In genomic region chr6:7341989-7342742, GRCh38 we compare ENCODE assay signal across 13 cellular contexts. TPM values are rescaled to one million over a fixed set of nuclear protein-coding genes. Genes with fewer than 3 reads are reported as not detected.
DNase-seq lines count a peak whose midpoint lies in the region; ATAC-seq, FAIRE-seq and TF ChIP-seq lines count a peak whose summit lies in the region.
"Had no signal": no experiment of that assay in that cellular context is flagged by ENCODE, and none has a peak within 500 bp of the region (broad histone marks: within the 10 kb centered on the region; RNA-seq: fewer than 3 reads in every experiment).

No MANE protein-coding gene starts in this region.

- H3K27ac ChIP-seq in K562 (ENCODE audit: extremely low read depth, low read depth, low read length) (no peak overlapping the region), Peyer's patch (no peak overlapping the region)
- H3K27ac ChIP-seq: adrenal gland, vagina had no signal

- H3K9me1 ChIP-seq in K562 (ENCODE audit: control insufficient read depth, insufficient read depth, low read length) = no peaks in the 10 kb centered on the region

- FAIRE-seq in K562 (lab: Jason Lieb, UNC) = no peak
- FAIRE-seq: H54 had no signal

- no peak for TF ChIP-seq EP300 in K562 (IDR thresholded peaks at IDR 0.05; ENCODE audit: low read length)

- intact Hi-C loops in K562 (cut with micrococcal nuclease) (no loop called here), lower leg skin (cut with DNase I; ENCODE audit: low total_unique reads) (no loop called here)

- no peaks in the 10 kb centered on the region for H3K36me3 ChIP-seq in K562 (ENCODE audit: control insufficient read depth, insufficient read depth, low read length)
- no peaks in the 10 kb centered on the region for H3K36me3 ChIP-seq in Peyer's patch
- H3K36me3 ChIP-seq: adrenal gland, vagina had no signal

- peak overlapping the region in 1 of 2 experiments; percentile 67; a peak in 2 of 4 replicates for H3K9ac ChIP-seq in K562 (ENCODE audit: insufficient read depth in 1 of 2, low read depth in 2 of 2, low read length in 2 of 2)

- no peaks in the 10 kb centered on the region for H4K20me1 ChIP-seq in K562 (replicated peaks; ENCODE audit: control insufficient read depth, insufficient read depth, low read length)

- POLR2A ChIA-PET in K562 (lab: Yijun Ruan, JAX) = interaction anchor here (0.6 to 1.4 kb wide), 3 partner anchors 12 to 260 kb away, joined by 3 to 7 read pairs (median 3); no protein-coding TSS in a partner anchor

- peaks cover 3 to 8% of the 10 kb centered on the region in 2 experiments; a peak in 4 of 5 replicates for H3K4me1 ChIP-seq in K562 (replicated peaks in 1 of 2; ENCODE audit: control insufficient read depth in 2 of 2, insufficient read depth in 2 of 2, low read length in 2 of 2)
- no peaks in the 10 kb centered on the region for H3K4me1 ChIP-seq in Peyer's patch
- H3K4me1 ChIP-seq: adrenal gland, vagina had no signal

- 34% methylated on average over 9 of the region's 9 CpGs for WGBS in K562 (ENCODE audit: insufficient coverage, low coverage, missing lambda C conversion rate)
- WGBS in lower leg skin, 2 donors = 80 to 81% methylated on average over 8 to 9 of the region's 9 CpGs

- H3K27me3 ChIP-seq in K562 (ENCODE audit: control insufficient read depth in 2 of 2, insufficient read depth in 2 of 2, low read length in 2 of 2) = no peaks in the 10 kb centered on the region
- H3K27me3 ChIP-seq in Peyer's patch = no peaks in the 10 kb centered on the region
- H3K27me3 ChIP-seq: vagina had no signal

- no TSS peak for BruUV-seq in K562 (replicated peaks; lab: Mats Ljungman, UMichigan)

- no peak overlapping the region for H2AFZ ChIP-seq in K562 (ENCODE audit: low read depth, low read length)

- ATAC-seq in GM18909 (IDR thresholded peaks at IDR 0.05; ENCODE audit: poor library complexity, unreplicated experiment) (peak; percentile 63), K562 (no peak; the same call in 2 of the 3 replicates), HG03108 (IDR thresholded peaks at IDR 0.05; ENCODE audit: unreplicated experiment) (no peak)

- H3K79me2 ChIP-seq in K562 (ENCODE audit: control insufficient read depth, insufficient read depth, low read length) = no peaks in the 10 kb centered on the region

- no peak overlapping the region for H3K4me2 ChIP-seq in K562 (ENCODE audit: insufficient read depth, low read length)

- CTCF ChIA-PET in K562 (lab: Yijun Ruan, JAX; ENCODE audit: low intra/inter-chr PET ratio) = no interaction called here

- H3K36me3 Mint-ChIP-seq in T-helper 2 cell treated with Interferon-gamma antibody and Interleukin-4, amounts not matched to agents 5 μg/mL and 100 μg/mL, for 36 hours (ENCODE audit: low read depth) = no peaks in the 10 kb centered on the region

- TF ChIP-seq RAD21 in K562 (CRISPR knock-in tag; conservative IDR thresholded peaks at IDR 0.05 in 1 of 2, IDR thresholded peaks at IDR 0.05 in 1 of 2) = no peak

- H3K27me3 Mint-ChIP-seq in T-helper 2 cell treated with Interferon-gamma antibody and Interleukin-4, amounts not matched to agents 5 μg/mL and 100 μg/mL, for 36 hours (ENCODE audit: low read depth) = peaks cover 21% of the 10 kb centered on the region

- TF ChIP-seq CTCF in K562 (IDR thresholded peaks at IDR 0.05 in 2 of 3, conservative IDR thresholded peaks at IDR 0.05 in 1 of 3; ENCODE audit: insufficient read depth in 2 of 3, low read depth in 1 of 3, low read length in 3 of 3) = no peak
- TF ChIP-seq CTCF in lower leg skin (IDR thresholded peaks at IDR 0.05) = no peak
- no peak for TF ChIP-seq CTCF in Peyer's patch (IDR thresholded peaks at IDR 0.05)

- peaks cover 2% of the 10 kb centered on the region for H3K9me3 ChIP-seq in K562 (replicated peaks; ENCODE audit: control insufficient read depth, insufficient read depth, low read depth, low read length)
- no peaks in the 10 kb centered on the region for H3K9me3 ChIP-seq in Peyer's patch
- H3K9me3 ChIP-seq: adrenal gland, vagina had no signal

- H3K4me3 ChIP-seq in K562 (no peak overlapping the region), lower leg skin (ENCODE audit: low read depth, poor library complexity, severe bottlenecking) (no peak overlapping the region), Peyer's patch (no peak overlapping the region)
- H3K4me3 ChIP-seq: adrenal gland, vagina had no signal

- no peak overlapping the region for H3K27ac Mint-ChIP-seq in T-helper 2 cell treated with Interferon-gamma antibody and Interleukin-4, amounts not matched to agents 5 μg/mL and 100 μg/mL, for 36 hours

- in situ Hi-C loops in K562 (cut with MboI) = loop anchor here (5.0 kb wide), 1 partner anchor 60 kb away; no protein-coding TSS in a partner anchor

- peak; percentile 32 for DNase-seq in AG20443 (ENCODE audit: low spot score)
- peak; percentile 58 for DNase-seq in M059J (ENCODE audit: low read depth)
- DNase-seq in K562 (ENCODE audit: extremely low read depth in 1 of 4, low spot score in 3 of 4) = peak in 3 of 4 experiments; percentile 24 to 28 (median 27)
- no peak for DNase-seq in lower leg skin (ENCODE audit: low spot score in 2 of 2)
- no peak for DNase-seq in Peyer's patch
- no peak for DNase-seq in T-helper 2 cell treated with Interferon-gamma antibody and Interleukin-4, amounts not matched to agents 5 μg/mL and 100 μg/mL, for 36 hours (ENCODE audit: low spot score)
- DNase-seq: DMS153; stimulated activated CD4-positive, alpha-beta T cell treated with anti-CD3 and anti-CD28 coated beads, Interleukin-4, amount 100 ng/mL, for 1 hour had no signal

- no peak overlapping the region for H3K4me3 Mint-ChIP-seq in T-helper 2 cell treated with Interferon-gamma antibody and Interleukin-4, amounts not matched to agents 5 μg/mL and 100 μg/mL, for 36 hours

- H3K4me1 Mint-ChIP-seq in T-helper 2 cell treated with Interferon-gamma antibody and Interleukin-4, amounts not matched to agents 5 μg/mL and 100 μg/mL, for 36 hours (ENCODE audit: low read depth) = peaks cover 1% of the 10 kb centered on the region

- no peaks in the 10 kb centered on the region for H3K9me3 Mint-ChIP-seq in T-helper 2 cell treated with Interferon-gamma antibody and Interleukin-4, amounts not matched to agents 5 μg/mL and 100 μg/mL, for 36 hours

- no peak for TF ChIP-seq POLR2A in K562 (conservative IDR thresholded peaks at IDR 0.05)
- no peak for TF ChIP-seq POLR2A in lower leg skin (IDR thresholded peaks at IDR 0.05)
- TF ChIP-seq POLR2A in Peyer's patch (IDR thresholded peaks at IDR 0.05) = no peak

RNA-seq across cellular contexts. Expression of gene SSR1, which starts 29.2 kb away (rescaled TPM):
- total RNA-seq in M059J (2014; rRNA removed; shearing (Covaris generic)) = 230 and 284 TPM in 2 replicates
- 114 and 205 TPM in 2 replicates for total RNA-seq in K562 (2011; cell fraction: chromatin; rRNA removed; ENCODE audit: low replicate concordance)
- 79.2 and 86.9 TPM in 2 replicates for total RNA-seq in K562 (2011; cell fraction: nucleolus; rRNA removed)
- total RNA-seq in K562 (2011; cell fraction: nucleoplasm; rRNA removed) = 142 and 219 TPM in 2 replicates
- total RNA-seq in K562 (2014; rRNA removed) (75.7 and 87.7 TPM in 2 replicates), K562 (2014; rRNA removed; fragmentation: Illumina TruSeq; extraction: Trizol) (129 and 148 TPM in 2 replicates), K562 (2015; rRNA removed; fragmentation: Illumina TruSeq; extraction: Trizol) (94.0 and 97.4 TPM in 2 replicates), K562 (2021) (144 and 147 TPM in 2 replicates), lower leg skin (10 to 100 TPM; 31.4 to 42.9 (median 35.3) TPM), Peyer's patch (10 to 100 TPM; 26.6 to 65.7 (median 36.8) TPM)
- polyA plus RNA-seq in K562 (2011; rRNA removed) (176 and 197 TPM in 2 replicates), K562 (2014; fragmentation: Illumina TruSeq; extraction: Trizol) (144 and 167 TPM in 2 replicates), K562 (2014; fragmentation: Nextera tagmentation; extraction: Ambion mirVana) (100 to 1,000 TPM; 212 to 220 TPM), K562 (2014; rRNA removed) (107 and 110 TPM in 2 replicates)
- 34.5 and 75.0 TPM in 2 replicates for polyA plus RNA-seq in K562 (2011; cell fraction: cytosol; rRNA removed)
- 38.8 and 65.1 TPM in 2 replicates for polyA plus RNA-seq in K562 (2011; cell fraction: nucleus; rRNA removed)
- 157 and 163 TPM in 2 replicates for polyA plus RNA-seq in K562 (2012)
- polyA minus RNA-seq in K562 (2011; rRNA and poly(A)+ RNA removed) = 241 and 283 TPM in 2 replicates
- 83.5 and 101 TPM in 2 replicates for polyA minus RNA-seq in K562 (2011; cell fraction: cytosol; rRNA and poly(A)+ RNA removed)
- 13.6 and 24.5 TPM in 2 replicates for polyA minus RNA-seq in K562 (2011; cell fraction: nucleus; rRNA and poly(A)+ RNA removed)

RNA-seq across cellular contexts. Expression of gene CAGE1, which starts 47.4 kb away (rescaled TPM):
- 0.02 TPM in 1 of 2 replicates, not detected in the other for total RNA-seq in M059J (2014; rRNA removed; shearing (Covaris generic))
- 0.48 and 1.2 TPM in 2 replicates for total RNA-seq in K562 (2011; cell fraction: chromatin; rRNA removed; ENCODE audit: low replicate concordance)
- total RNA-seq in K562 (2011; cell fraction: nucleolus; rRNA removed) = 1.2 and 1.8 TPM in 2 replicates
- 1.5 and 3.0 TPM in 2 replicates for total RNA-seq in K562 (2011; cell fraction: nucleoplasm; rRNA removed)
- 0.18 and 0.20 TPM in 2 replicates for total RNA-seq in K562 (2014; rRNA removed)
- 0.16 and 0.18 TPM in 2 replicates for total RNA-seq in K562 (2014; rRNA removed; fragmentation: Illumina TruSeq; extraction: Trizol)
- total RNA-seq in K562 (2015; rRNA removed; fragmentation: Illumina TruSeq; extraction: Trizol) = 0.11 and 0.14 TPM in 2 replicates
- total RNA-seq in K562 (2021) = 0.11 and 0.33 TPM in 2 replicates
- polyA plus RNA-seq in K562 (2011; rRNA removed) = 0.13 TPM in 1 of 2 replicates, not detected in the other
- 0.07 TPM in 1 of 2 replicates, not detected in the other for polyA plus RNA-seq in K562 (2011; cell fraction: cytosol; rRNA removed)
- polyA plus RNA-seq in K562 (2011; cell fraction: nucleus; rRNA removed) = 0.32 and 0.37 TPM in 2 replicates
- 0.04 and 0.21 TPM in 2 replicates for polyA plus RNA-seq in K562 (2012)
- polyA plus RNA-seq in K562 (2014; fragmentation: Illumina TruSeq; extraction: Trizol) = not detected in 2 replicates
- polyA plus RNA-seq in K562 (2014; fragmentation: Nextera tagmentation; extraction: Ambion mirVana) = not detected
- 0.04 TPM in 1 of 2 replicates, not detected in the other for polyA plus RNA-seq in K562 (2014; rRNA removed)
- 0.09 and 0.21 TPM in 2 replicates for polyA minus RNA-seq in K562 (2011; rRNA and poly(A)+ RNA removed)
- 0.36 TPM in 1 of 2 replicates, not detected in the other for polyA minus RNA-seq in K562 (2011; cell fraction: cytosol; rRNA and poly(A)+ RNA removed)
- 1.6 and 2.0 TPM in 2 replicates for polyA minus RNA-seq in K562 (2011; cell fraction: nucleus; rRNA and poly(A)+ RNA removed)
- not detected for total RNA-seq in lower leg skin
- not detected for total RNA-seq in Peyer's patch
- total RNA-seq: vagina had no signal
- polyA plus RNA-seq: adrenal gland had no signal

RNA-seq across cellular contexts. Expression of gene RIOK1, which starts 47.4 kb away (rescaled TPM):
- total RNA-seq in M059J (2014; rRNA removed; shearing (Covaris generic)) = 6.2 and 15.6 TPM in 2 replicates
- 41.8 and 105 TPM in 2 replicates for total RNA-seq in K562 (2011; cell fraction: chromatin; rRNA removed; ENCODE audit: low replicate concordance)
- 33.6 and 35.4 TPM in 2 replicates for total RNA-seq in K562 (2011; cell fraction: nucleolus; rRNA removed)
- 32.4 and 48.0 TPM in 2 replicates for total RNA-seq in K562 (2011; cell fraction: nucleoplasm; rRNA removed)
- total RNA-seq in K562 (2014; rRNA removed) (52.8 and 129 TPM in 2 replicates), K562 (2014; rRNA removed; fragmentation: Illumina TruSeq; extraction: Trizol) (52.2 and 55.1 TPM in 2 replicates), K562 (2015; rRNA removed; fragmentation: Illumina TruSeq; extraction: Trizol) (56.1 and 65.9 TPM in 2 replicates), K562 (2021) (48.6 TPM in 2 replicates), lower leg skin (10 to 100 TPM; 13.1 to 17.5 (median 14.6) TPM), Peyer's patch (10 to 100 TPM in 2 of 4 donors, 1 to 10 TPM in 2; 5.5 to 19.0 (median 10.1) TPM)
- polyA plus RNA-seq in K562 (2011; rRNA removed) (24.9 and 25.8 TPM in 2 replicates), K562 (2014; fragmentation: Illumina TruSeq; extraction: Trizol) (66.3 and 73.1 TPM in 2 replicates), K562 (2014; fragmentation: Nextera tagmentation; extraction: Ambion mirVana) (100 to 1,000 TPM in 1 of 2 experiments, 10 to 100 TPM in 1; 51.7 to 101 TPM), K562 (2014; rRNA removed) (43.6 and 46.2 TPM in 2 replicates)
- polyA plus RNA-seq in K562 (2011; cell fraction: cytosol; rRNA removed) = 30.6 and 33.9 TPM in 2 replicates
- polyA plus RNA-seq in K562 (2011; cell fraction: nucleus; rRNA removed) = 80.1 and 82.5 TPM in 2 replicates
- polyA plus RNA-seq in K562 (2012) = 36.3 and 43.3 TPM in 2 replicates
- 32.5 and 38.9 TPM in 2 replicates for polyA minus RNA-seq in K562 (2011; rRNA and poly(A)+ RNA removed)
- 12.7 and 25.0 TPM in 2 replicates for polyA minus RNA-seq in K562 (2011; cell fraction: cytosol; rRNA and poly(A)+ RNA removed)
- 36.8 and 46.4 TPM in 2 replicates for polyA minus RNA-seq in K562 (2011; cell fraction: nucleus; rRNA and poly(A)+ RNA removed)

Comparison
In these comparisons a context has a peak if more than half of its experiments do, and no peak if none do; other contexts are left out.
1. DNase-seq: peak in AG20443 (single experiment), M059J (single experiment) and K562 (3 of 4); none in lower leg skin (0 of 2), Peyer's patch (0 of 3) and T-helper 2 cell treated with Interferon-gamma antibody and Interleukin-4, amounts not matched to agents 5 μg/mL and 100 μg/mL, for 36 hours (single experiment).